1 cellular context compared by ENCODE assay signal in genomic region chr1:153212201-153212600, GRCh38.
TF ChIP-seq lines count a peak whose summit lies in the region.

No MANE protein-coding gene starts in this region.

TF ChIP-seq in HepG2, 621 proteins besides CTCF, POLR2A, EP300 and RAD21:
- TF ChIP-seq MNT (IDR thresholded peaks at IDR 0.05) (0 out of 2 replicates have a peak, but pooled peaks have one; percentile 23), SPEN (CRISPR knock-in tag; IDR thresholded peaks at IDR 0.05; ENCODE audit: low read depth) (no peak), ZBTB2 (CRISPR knock-in tag; IDR thresholded peaks at IDR 0.05; ENCODE audit: low read depth) (no peak)
